11 cellular contexts compared by ENCODE assay signal in the genomic region with DNA sequence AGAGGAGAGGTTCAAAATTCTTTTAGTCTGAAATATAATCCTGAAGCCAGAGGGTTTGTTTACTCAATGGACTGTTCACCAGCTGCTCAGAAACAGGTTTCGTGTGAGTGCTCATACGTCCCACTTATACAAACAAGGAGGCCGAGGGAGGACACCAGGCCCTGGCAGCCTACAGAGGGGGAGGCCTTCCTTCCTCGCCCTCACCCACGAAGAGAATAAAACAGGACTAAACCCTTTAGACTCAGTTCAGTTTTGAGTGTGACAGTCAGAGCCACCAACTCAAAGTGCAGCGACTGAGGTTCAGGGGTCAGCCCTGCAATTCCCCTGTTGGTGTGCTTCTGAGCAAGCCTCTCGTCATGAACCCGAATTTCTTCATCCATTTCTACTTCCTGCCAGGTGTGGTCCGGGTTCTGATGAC. TPM values are rescaled to one million over a fixed set of nuclear protein-coding genes. Genes with fewer than 3 reads are reported as not detected.
DNase-seq lines count a peak whose midpoint lies in the region; FAIRE-seq and TF ChIP-seq lines count a peak whose summit lies in the region.
"Had no signal": no experiment of that assay in that cellular context is flagged by ENCODE, and none has a peak within 500 bp of the region (broad histone marks: within the 10 kb centered on the region; RNA-seq: fewer than 3 reads in every experiment).

No MANE protein-coding gene starts in this region.

- no peaks in the 10 kb centered on the region; a peak in 1 of 3 replicates for H3K36me3 ChIP-seq in HEK293 (ENCODE audit: control insufficient read depth in 2 of 2, insufficient read depth in 1 of 2, low read length in 2 of 2)
- H3K36me3 ChIP-seq in esophagus muscularis mucosa = no peaks in the 10 kb centered on the region
- H3K36me3 ChIP-seq in small intestine (ENCODE audit: control insufficient read depth in 2 of 2, insufficient read depth in 2 of 2, low read length in 2 of 2) = no peaks in the 10 kb centered on the region
- H3K36me3 ChIP-seq in left ventricle myocardium inferior = no peaks in the 10 kb centered on the region

- H3K27me3 ChIP-seq in esophagus muscularis mucosa (no peaks in the 10 kb centered on the region), small intestine (ENCODE audit: control insufficient read depth in 2 of 2, insufficient read depth in 2 of 2, low read length in 2 of 2) (no peaks in the 10 kb centered on the region), left ventricle myocardium inferior (ENCODE audit: low read depth) (no peaks in the 10 kb centered on the region)

- H3K27ac ChIP-seq in HEK293 (ENCODE audit: extremely low read depth, low read depth, low read length) (peak overlapping the region; percentile 74), esophagus muscularis mucosa (replicated peaks in 1 of 4) (peak overlapping the region; percentile 78 to 84 (median 81)), small intestine (ENCODE audit: low read depth in 1 of 2, low read length in 1 of 2) (peak overlapping the region in 1 of 2 donors; percentile 42), left ventricle myocardium inferior (replicated peaks) (no peak overlapping the region), caudate nucleus (ENCODE audit: low read depth, low read length) (no peak overlapping the region)
- H3K27ac ChIP-seq: HL-60 had no signal

- CTCF ChIA-PET in HEK293 (lab: Yijun Ruan, JAX) = no interaction called here

- no peak for TF ChIP-seq EP300 in esophagus muscularis mucosa (IDR thresholded peaks at IDR 0.05)

- intact Hi-C loops in esophagus muscularis mucosa (cut with DNase I) (no loop called here), left ventricle myocardium inferior (cut with micrococcal nuclease) (no loop called here)

- POLR2A ChIA-PET in HEK293 (lab: Yijun Ruan, JAX) = interaction anchor here (1.3 kb wide), 1 partner anchor 17 kb away, joined by 3 read pairs; a partner anchor contains a TSS

- H3K9me3 ChIP-seq in HEK293 (ENCODE audit: control insufficient read depth, insufficient read depth, low read depth, low read length) (no peaks in the 10 kb centered on the region; the same call in 1 of the 2 replicates), esophagus muscularis mucosa (no peaks in the 10 kb centered on the region), small intestine (ENCODE audit: control insufficient read depth, low read depth) (no peaks in the 10 kb centered on the region), left ventricle myocardium inferior (replicated peaks) (peaks cover 30% of the 10 kb centered on the region)

- FAIRE-seq in small intestine (lab: Jason Lieb, UNC) = no peak
- FAIRE-seq: keratinocyte had no signal

- no peak for TF ChIP-seq CTCF in HEK293 (tag by site-specific recombination; IDR thresholded peaks at IDR 0.05)
- TF ChIP-seq CTCF in esophagus muscularis mucosa (IDR thresholded peaks at IDR 0.05) = no peak
- TF ChIP-seq CTCF in left ventricle myocardium inferior (IDR thresholded peaks at IDR 0.05; ENCODE audit: borderline replicate concordance) = no peak

- no peak for TF ChIP-seq POLR2A in esophagus muscularis mucosa (IDR thresholded peaks at IDR 0.05; ENCODE audit: low read depth)

- H3K4me3 ChIP-seq in HEK293 (ENCODE audit: low read depth, low read length) = no peak overlapping the region
- no peak overlapping the region for H3K4me3 ChIP-seq in esophagus muscularis mucosa
- no peak overlapping the region for H3K4me3 ChIP-seq in small intestine (ENCODE audit: low read depth in 1 of 2, low read length in 2 of 2)
- H3K4me3 ChIP-seq in left ventricle myocardium inferior = no peak overlapping the region

- WGBS in esophagus muscularis mucosa = 40% methylated on average over 9 of the region's 9 CpGs
- 39 to 44% (median 40%) methylated on average over 9 of the region's 9 CpGs for WGBS in small intestine, 3 donors

- DNase-seq in NCI-H446 treated with DMSO at 0.1 percent for 48 hours (lab: John Stamatoyannopoulos, UW) = peak; percentile 20
- DNase-seq in esophagus muscularis mucosa (ENCODE audit: extremely low spot score) = no peak
- DNase-seq in small intestine = peak; percentile 56
- no peak for DNase-seq in hypothalamus (lab: John Stamatoyannopoulos, UW)
- DNase-seq in effector CD4-positive, alpha-beta T cell = no peak
- no peak for DNase-seq in left ventricle myocardium inferior
- DNase-seq in caudate nucleus (lab: John Stamatoyannopoulos, UW) = no peak
- DNase-seq: T-helper 9 cell had no signal

- H3K4me1 ChIP-seq in HEK293 (ENCODE audit: control insufficient read depth, insufficient read depth, low read length) (peaks cover 19% of the 10 kb centered on the region), esophagus muscularis mucosa (peaks cover 49 to 66% (median 58%) of the 10 kb centered on the region in 4 donors), small intestine (ENCODE audit: control insufficient read depth in 2 of 2, insufficient read depth in 1 of 2, low read depth in 1 of 2, low read length in 1 of 2) (peaks cover 0 to 2% of the 10 kb centered on the region in 2 donors), left ventricle myocardium inferior (peaks cover 49% of the 10 kb centered on the region)

TF ChIP-seq in HEK293, 187 proteins besides CTCF, POLR2A, EP300 and RAD21 (continues in another document):
- TF ChIP-seq ZNF423 (tag by site-specific recombination; IDR thresholded peaks at IDR 0.05) (no peak), ZNF274 (IDR thresholded peaks at IDR 0.05; ENCODE audit: low read length) (no peak), ZNF274 (tag by site-specific recombination; IDR thresholded peaks at IDR 0.05; ENCODE audit: borderline replicate concordance) (no peak), ZNF561 (tag by site-specific recombination; IDR thresholded peaks at IDR 0.05; ENCODE audit: borderline replicate concordance) (no peak), ZFHX2 (tag by site-specific recombination; conservative IDR thresholded peaks at IDR 0.05) (peak; percentile 62), ZFP37 (tag by site-specific recombination; IDR thresholded peaks at IDR 0.05) (no peak), FEZF1 (tag by site-specific recombination; IDR thresholded peaks at IDR 0.05) (peak; percentile 66; the same call in 1 of the 2 replicates), TRIM28 (IDR thresholded peaks at IDR 0.05; ENCODE audit: borderline replicate concordance, low read length) (peak; percentile 50; the same call in 1 of the 2 replicates), ZNF184 (tag by site-specific recombination; IDR thresholded peaks at IDR 0.05) (no peak), OVOL3 (tag by site-specific recombination; IDR thresholded peaks at IDR 0.05) (no peak), ZNF658 (tag by site-specific recombination; IDR thresholded peaks at IDR 0.05) (no peak), ZNF10 (tag by site-specific recombination; IDR thresholded peaks at IDR 0.05) (no peak), ZNF776 (tag by site-specific recombination; IDR thresholded peaks at IDR 0.05; ENCODE audit: borderline replicate concordance) (no peak), ZNF302 (tag by site-specific recombination; IDR thresholded peaks at IDR 0.05; ENCODE audit: low read depth) (no peak), ZNF792 (tag by site-specific recombination; IDR thresholded peaks at IDR 0.05) (no peak), WT1 (tag by site-specific recombination; IDR thresholded peaks at IDR 0.05) (0 out of 2 replicates have a peak, but pooled peaks have one; percentile 28), SCRT2 (tag by site-specific recombination; IDR thresholded peaks at IDR 0.05) (no peak), ZEB2 (tag by site-specific recombination; IDR thresholded peaks at IDR 0.05) (no peak), KLF10 (tag by site-specific recombination; IDR thresholded peaks at IDR 0.05) (no peak), GLIS1 (tag by site-specific recombination; IDR thresholded peaks at IDR 0.05) (peak; percentile 34; the same call in 1 of the 2 replicates), ZNF571 (tag by site-specific recombination; IDR thresholded peaks at IDR 0.05) (no peak)
- TF ChIP-seq, protein P1, sequence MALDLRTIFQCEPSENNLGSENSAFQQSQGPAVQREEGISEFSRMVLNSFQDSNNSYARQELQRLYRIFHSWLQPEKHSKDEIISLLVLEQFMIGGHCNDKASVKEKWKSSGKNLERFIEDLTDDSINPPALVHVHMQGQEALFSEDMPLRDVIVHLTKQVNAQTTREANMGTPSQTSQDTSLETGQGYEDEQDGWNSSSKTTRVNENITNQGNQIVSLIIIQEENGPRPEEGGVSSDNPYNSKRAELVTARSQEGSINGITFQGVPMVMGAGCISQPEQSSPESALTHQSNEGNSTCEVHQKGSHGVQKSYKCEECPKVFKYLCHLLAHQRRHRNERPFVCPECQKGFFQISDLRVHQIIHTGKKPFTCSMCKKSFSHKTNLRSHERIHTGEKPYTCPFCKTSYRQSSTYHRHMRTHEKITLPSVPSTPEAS (tag by site-specific recombination; IDR thresholded peaks at IDR 0.05) = no peak
- TF ChIP-seq, protein P2, sequence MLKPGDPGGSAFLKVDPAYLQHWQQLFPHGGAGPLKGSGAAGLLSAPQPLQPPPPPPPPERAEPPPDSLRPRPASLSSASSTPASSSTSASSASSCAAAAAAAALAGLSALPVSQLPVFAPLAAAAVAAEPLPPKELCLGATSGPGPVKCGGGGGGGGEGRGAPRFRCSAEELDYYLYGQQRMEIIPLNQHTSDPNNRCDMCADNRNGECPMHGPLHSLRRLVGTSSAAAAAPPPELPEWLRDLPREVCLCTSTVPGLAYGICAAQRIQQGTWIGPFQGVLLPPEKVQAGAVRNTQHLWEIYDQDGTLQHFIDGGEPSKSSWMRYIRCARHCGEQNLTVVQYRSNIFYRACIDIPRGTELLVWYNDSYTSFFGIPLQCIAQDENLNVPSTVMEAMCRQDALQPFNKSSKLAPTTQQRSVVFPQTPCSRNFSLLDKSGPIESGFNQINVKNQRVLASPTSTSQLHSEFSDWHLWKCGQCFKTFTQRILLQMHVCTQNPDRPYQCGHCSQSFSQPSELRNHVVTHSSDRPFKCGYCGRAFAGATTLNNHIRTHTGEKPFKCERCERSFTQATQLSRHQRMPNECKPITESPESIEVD (tag by site-specific recombination; IDR thresholded peaks at IDR 0.05) = peak; percentile 27; the same call in 1 of the 2 replicates
- TF ChIP-seq, protein P3, sequence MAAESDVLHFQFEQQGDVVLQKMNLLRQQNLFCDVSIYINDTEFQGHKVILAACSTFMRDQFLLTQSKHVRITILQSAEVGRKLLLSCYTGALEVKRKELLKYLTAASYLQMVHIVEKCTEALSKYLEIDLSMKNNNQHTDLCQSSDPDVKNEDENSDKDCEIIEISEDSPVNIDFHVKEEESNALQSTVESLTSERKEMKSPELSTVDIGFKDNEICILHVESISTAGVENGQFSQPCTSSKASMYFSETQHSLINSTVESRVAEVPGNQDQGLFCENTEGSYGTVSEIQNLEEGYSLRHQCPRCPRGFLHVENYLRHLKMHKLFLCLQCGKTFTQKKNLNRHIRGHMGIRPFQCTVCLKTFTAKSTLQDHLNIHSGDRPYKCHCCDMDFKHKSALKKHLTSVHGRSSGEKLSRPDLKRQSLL (tag by site-specific recombination; IDR thresholded peaks at IDR 0.05) = no peak

RNA-seq across cellular contexts. Expression of a gene that starts 17.3 kb away (rescaled TPM):
- 10 to 100 TPM in 2 of 4 donors, 1 to 10 TPM in 2; 7.5 to 15.2 (median 9.9) TPM for total RNA-seq in esophagus muscularis mucosa
- polyA plus RNA-seq in small intestine = 1 to 10 TPM; 1.8 to 8.7 (median 2.4) TPM
- total RNA-seq in left ventricle myocardium inferior = 17.1 TPM

Comparison
In these comparisons a context has a peak if more than half of its experiments do, and no peak if none do; other contexts are left out.
1. H3K27ac ChIP-seq: peak in HEK293 (single experiment) and esophagus muscularis mucosa (4 of 4); none in left ventricle myocardium inferior (single experiment) and caudate nucleus (single experiment).
2. DNase-seq: peak in NCI-H446 treated with DMSO at 0.1 percent for 48 hours (single experiment) and small intestine (single experiment); none in esophagus muscularis mucosa (single experiment), hypothalamus (0 of 51), effector CD4-positive, alpha-beta T cell (single experiment), left ventricle myocardium inferior (single experiment) and caudate nucleus (0 of 61).